ENCODE assay signal across 8 cellular contexts in the genomic region with DNA sequence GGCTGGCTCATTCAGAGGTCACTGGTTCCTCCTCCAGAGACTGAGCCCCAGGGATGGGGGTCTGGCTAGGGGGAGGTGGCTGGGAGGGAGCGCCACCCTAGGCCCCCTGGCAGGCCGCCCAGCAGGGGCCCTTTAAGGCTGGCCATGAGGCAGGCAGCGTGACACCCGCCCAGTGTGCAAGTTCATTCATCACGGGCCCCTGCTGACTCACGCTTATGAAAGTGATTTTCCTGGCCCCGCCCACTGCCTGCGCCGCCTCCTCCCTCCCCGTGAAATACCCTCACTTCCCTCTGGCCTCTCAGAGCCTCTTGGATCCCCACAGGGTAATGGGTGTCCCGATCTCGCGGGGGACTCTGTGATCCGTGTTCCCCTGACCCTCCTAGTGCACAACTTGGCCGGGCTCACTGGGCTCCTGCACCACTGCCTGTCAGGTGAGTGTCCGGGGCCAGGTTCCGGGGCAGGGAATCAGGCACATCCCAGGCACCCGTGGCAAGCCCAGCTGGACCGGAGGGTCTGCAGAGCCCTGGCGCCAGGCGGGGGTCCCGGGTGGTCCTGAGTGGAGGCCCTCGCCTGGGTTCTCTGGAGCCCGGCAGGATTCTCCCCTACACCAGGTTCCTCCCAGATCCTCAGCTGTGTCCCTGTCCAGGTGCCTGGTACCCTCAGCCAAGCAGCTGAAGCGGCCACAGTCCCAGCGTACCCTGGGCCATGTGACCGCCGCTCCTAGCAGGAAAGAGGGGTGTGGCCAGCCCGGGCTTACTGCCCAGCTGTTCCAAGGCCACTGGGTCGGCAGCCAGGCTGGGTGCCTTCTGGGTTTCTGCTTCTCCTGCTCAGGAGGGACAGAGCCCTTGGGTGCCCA. TPM values are rescaled to one million over a fixed set of nuclear protein-coding genes. Genes with fewer than 3 reads are reported as not detected.
DNase-seq lines count a peak whose midpoint lies in the region; ATAC-seq, FAIRE-seq and TF ChIP-seq lines count a peak whose summit lies in the region.

Gene OSGIN1 (plus strand): TSS at position 301 of the 856 bp plus-strand sequence. CDS start 4,432 bp downstream, outside the sequence.

- H3K27ac Mint-ChIP-seq in endothelial cell (ENCODE audit: unreplicated experiment), result no peak within 1 kb of the TSS

- no peaks in the 10 kb centered on the region for H3K36me3 ChIP-seq in iPS DF 6.9 (ENCODE audit: control insufficient read depth, insufficient read depth, low read length)

- TF ChIP-seq CTCF in astrocyte of the spinal cord (IDR thresholded peaks at IDR 0.05; ENCODE audit: low read depth, low read length), result no peak
- TF ChIP-seq CTCF in endothelial cell (IDR thresholded peaks at IDR 0.05; ENCODE audit: unreplicated experiment), result no peak

- no peaks in the 10 kb centered on the region for H3K27me3 ChIP-seq in iPS DF 6.9 (ENCODE audit: control insufficient read depth, insufficient read depth, low read length)

- H3K4me1 ChIP-seq in iPS DF 6.9 (ENCODE audit: control insufficient read depth, insufficient read depth, low read length), result no peaks in the 10 kb centered on the region

- FAIRE-seq in GM12892 (lab: Jason Lieb, UNC), result no peak

- no peak within 1 kb of the TSS for H3K27ac ChIP-seq in iPS DF 6.9 (ENCODE audit: low read length)

- H3K4me3 ChIP-seq in astrocyte of the spinal cord (ENCODE audit: low read depth, low read length) (peak within 1 kb of the TSS; percentile 50), iPS DF 6.9 (ENCODE audit: low read length) (peak within 1 kb of the TSS; percentile 11; the same call in 1 of the 2 replicates)

- ATAC-seq in HG02642 (IDR thresholded peaks at IDR 0.05; ENCODE audit: poor library complexity, unreplicated experiment), result peak; percentile 75
- ATAC-seq in sciatic nerve, result peak; percentile 95

- H3K9me3 ChIP-seq in iPS DF 6.9 (ENCODE audit: control insufficient read depth, insufficient read depth, low read length), result no peaks in the 10 kb centered on the region

- intact Hi-C loops in sciatic nerve (cut with DNase I), result no loop called here

- H3K27me3 Mint-ChIP-seq in endothelial cell (ENCODE audit: unreplicated experiment), result peaks cover 13% of the 10 kb centered on the region

- TF ChIP-seq POLR2A in GM12892 (IDR thresholded peaks at IDR 0.05; ENCODE audit: low read depth, low read length), result no peak

- in situ Hi-C loops in astrocyte of the spinal cord (cut with HindIII; ENCODE audit: low sequenced_read_pairs), result no loop called here

- peak; percentile 71 for DNase-seq in GM12892 (ENCODE audit: insufficient read length)
- peak; percentile 30 to 72 (median 64) for DNase-seq in NCI-H1417 (lab: John Stamatoyannopoulos, UW)
- peak; percentile 73 for DNase-seq in T1000 (lab: John Stamatoyannopoulos, UW)
- DNase-seq in astrocyte of the spinal cord (ENCODE audit: low read depth, low spot score), result peak; percentile 91
- no peak for DNase-seq in iPS DF 6.9 (ENCODE audit: low read depth, low spot score)
- DNase-seq in sciatic nerve (ENCODE audit: low spot score), result peak; percentile 97
- no peak for DNase-seq in endothelial cell (ENCODE audit: low spot score)

- H3K4me1 Mint-ChIP-seq in endothelial cell (ENCODE audit: unreplicated experiment), result no peaks in the 10 kb centered on the region

- H3K4me3 Mint-ChIP-seq in endothelial cell (ENCODE audit: unreplicated experiment), result no peak within 1 kb of the TSS

- no peaks in the 10 kb centered on the region for H3K9me3 Mint-ChIP-seq in endothelial cell (ENCODE audit: unreplicated experiment)

- WGBS in iPS DF 6.9 (ENCODE audit: insufficient coverage, insufficient read length), result no CpG with 5 or more reads among the region's 30 CpGs

- H3K36me3 Mint-ChIP-seq in endothelial cell (ENCODE audit: low read depth, unreplicated experiment), result no peaks in the 10 kb centered on the region

RNA-seq across cellular contexts. Expression of gene OSGIN1, which starts in this region (rescaled TPM):
- 0.13 TPM for polyA plus RNA-seq in GM12892 (2012; ENCODE audit: missing spikeins)
- total RNA-seq in sciatic nerve, result 11.5 TPM
- total RNA-seq in endothelial cell (ENCODE audit: unreplicated experiment), result 0.31 TPM

Comparison
In these comparisons a context has a peak if more than half of its experiments do, and no peak if none do; other contexts are left out.
1. DNase-seq: peak in GM12892 (single experiment), NCI-H1417 (3 of 3), T1000 (single experiment), astrocyte of the spinal cord (single experiment) and sciatic nerve (single experiment); none in iPS DF 6.9 (single experiment) and endothelial cell (single experiment).